In genomic region chr22:39936523-39937145, GRCh38 we compare ENCODE assay signal across 22 cellular contexts. TPM values are rescaled to one million over a fixed set of nuclear protein-coding genes. Genes with fewer than 3 reads are reported as not detected.
A peak's percentile ranks its signal among the peaks of the same experiment; 100 is the strongest.
DNase-seq lines count a peak whose midpoint lies in the region; ATAC-seq, FAIRE-seq and TF ChIP-seq lines count a peak whose summit lies in the region.
"Had no signal": no experiment of that assay in that cellular context is flagged by ENCODE, and none has a peak within 500 bp of the region (broad histone marks: within the 10 kb centered on the region; RNA-seq: fewer than 3 reads in every experiment).

No MANE protein-coding gene starts in this region.

- peaks cover 86% of the 10 kb centered on the region for H3K4me1 Mint-ChIP-seq in activated CD4-positive, alpha-beta T cell treated with anti-CD3 and anti-CD28 coated beads for 36 hours
- peaks cover 72% of the 10 kb centered on the region for H3K4me1 Mint-ChIP-seq in activated T-helper 17 cell treated with anti-CD3 and anti-CD28 coated beads, Interleukin-2, amount 50 U/mL, for 72 hours
- peaks cover 51 to 92% (median 88%) of the 10 kb centered on the region in 4 donors for H3K4me1 Mint-ChIP-seq in naive thymus-derived CD8-positive, alpha-beta T cell

- no peak for TF ChIP-seq POLR2A in GM12891 (IDR thresholded peaks at IDR 0.05; ENCODE audit: low read depth, low read length)

- no peaks in the 10 kb centered on the region for H3K9me3 Mint-ChIP-seq in activated CD4-positive, alpha-beta T cell treated with anti-CD3 and anti-CD28 coated beads for 36 hours (ENCODE audit: low read depth)
- H3K9me3 Mint-ChIP-seq in activated T-helper 17 cell treated with anti-CD3 and anti-CD28 coated beads, Interleukin-2, amount 50 U/mL, for 72 hours, result no peaks in the 10 kb centered on the region
- H3K9me3 Mint-ChIP-seq in naive thymus-derived CD8-positive, alpha-beta T cell, result no peaks in the 10 kb centered on the region

- intact Hi-C loops in activated CD4-positive, alpha-beta T cell treated with anti-CD3 and anti-CD28 coated beads for 36 hours (cut with DNase I, micrococcal nuclease), result loop anchor here in 1 of 2 experiments (5.0 to 10.0 kb wide), 2 partner anchors 86 to 402 kb away; partner anchors contain the start of gene RPS19BP1

- CTCF ChIA-PET in activated CD4-positive, alpha-beta T cell treated with anti-CD3 and anti-CD28 coated beads for 36 hours (lab: Charles Lee), result interaction anchor here (0.5 to 4.3 kb wide), 10 partner anchors 9 to 257 kb away, joined by 3 to 18 read pairs (median 4); no protein-coding TSS in a partner anchor

- no peak for ATAC-seq in activated CD4-positive, alpha-beta T cell treated with anti-CD3 and anti-CD28 coated beads for 36 hours
- no peak for ATAC-seq in activated T-helper 17 cell treated with anti-CD3 and anti-CD28 coated beads, Interleukin-2, amount 50 U/mL, for 72 hours (replicated peaks)
- ATAC-seq in naive thymus-derived CD8-positive, alpha-beta T cell, result no peak
- no peak for ATAC-seq in HG02642 (IDR thresholded peaks at IDR 0.05; ENCODE audit: poor library complexity, unreplicated experiment)
- ATAC-seq: left colon had no signal

- peak overlapping the region; percentile 69 for H3K4me3 Mint-ChIP-seq in activated CD4-positive, alpha-beta T cell treated with anti-CD3 and anti-CD28 coated beads for 36 hours
- H3K4me3 Mint-ChIP-seq in activated T-helper 17 cell treated with anti-CD3 and anti-CD28 coated beads, Interleukin-2, amount 50 U/mL, for 72 hours, result no peak overlapping the region
- peak overlapping the region in 9 of 10 donors; percentile 68 to 94 (median 88) for H3K4me3 Mint-ChIP-seq in naive thymus-derived CD8-positive, alpha-beta T cell

- H3K27ac Mint-ChIP-seq in activated CD4-positive, alpha-beta T cell treated with anti-CD3 and anti-CD28 coated beads for 36 hours, result peak overlapping the region; percentile 92
- H3K27ac Mint-ChIP-seq in activated T-helper 17 cell treated with anti-CD3 and anti-CD28 coated beads, Interleukin-2, amount 50 U/mL, for 72 hours, result peak overlapping the region; percentile 82
- H3K27ac Mint-ChIP-seq in naive thymus-derived CD8-positive, alpha-beta T cell, result peak overlapping the region in 6 of 10 donors; percentile 95 to 99 (median 98)

- no peaks in the 10 kb centered on the region for H3K27me3 Mint-ChIP-seq in activated CD4-positive, alpha-beta T cell treated with anti-CD3 and anti-CD28 coated beads for 36 hours
- no peaks in the 10 kb centered on the region for H3K27me3 Mint-ChIP-seq in activated T-helper 17 cell treated with anti-CD3 and anti-CD28 coated beads, Interleukin-2, amount 50 U/mL, for 72 hours
- no peaks in the 10 kb centered on the region for H3K27me3 Mint-ChIP-seq in naive thymus-derived CD8-positive, alpha-beta T cell

- FAIRE-seq in GM12891 (lab: Jason Lieb, UNC), result peak; percentile 91
- FAIRE-seq: frontal cortex had no signal

- H3K36me3 Mint-ChIP-seq in activated CD4-positive, alpha-beta T cell treated with anti-CD3 and anti-CD28 coated beads for 36 hours (ENCODE audit: low read depth), result no peaks in the 10 kb centered on the region
- H3K36me3 Mint-ChIP-seq in activated T-helper 17 cell treated with anti-CD3 and anti-CD28 coated beads, Interleukin-2, amount 50 U/mL, for 72 hours (ENCODE audit: low read depth), result peaks cover 10% of the 10 kb centered on the region
- peaks cover 3 to 59% (median 7%) of the 10 kb centered on the region in 3 donors for H3K36me3 Mint-ChIP-seq in naive thymus-derived CD8-positive, alpha-beta T cell

- POLR2A ChIA-PET in activated CD4-positive, alpha-beta T cell treated with anti-CD3 and anti-CD28 coated beads for 36 hours (lab: Charles Lee), result interaction anchor here (0.7 to 1.1 kb wide), 2 partner anchors 11 to 30 kb away, joined by 3 to 9 read pairs; no protein-coding TSS in a partner anchor
- POLR2A ChIA-PET in naive thymus-derived CD8-positive, alpha-beta T cell (lab: Charles Lee), result interaction anchor here (0.6 to 4.5 kb wide), 11 partner anchors 12 to 403 kb away, joined by 3 to 109 read pairs (median 12); partner anchors contain the start of gene GRAP2

- peak; percentile 18 for DNase-seq in activated CD4-positive, alpha-beta T cell treated with anti-CD3 and anti-CD28 coated beads for 36 hours
- DNase-seq in activated CD4-positive, alpha-beta T cell treated with anti-CD3 and anti-CD28 coated beads for 48 hours, result no peak
- DNase-seq in GM12891 (ENCODE audit: insufficient read length, low spot score) (no peak), 8988T (no peak), AG20443 (ENCODE audit: low spot score) (no peak)
- DNase-seq in naive thymus-derived CD8-positive, alpha-beta T cell, result peak in 1 of 10 donors; percentile 35
- DNase-seq: ACHN, brain microvascular endothelial cell, Caco-2, left colon, NCI-H2081, NCI-H510A treated with DMSO at 0.1 percent for 48 hours, occipital lobe, OCI-M1, SJCRH30, stomach, T1000 had no signal

TF ChIP-seq in GM12891, 5 proteins besides CTCF, POLR2A, EP300 and RAD21:
- TF ChIP-seq POU2F2 (IDR thresholded peaks at IDR 0.05; ENCODE audit: low read depth, low read length) (no peak), SPI1 (IDR thresholded peaks at IDR 0.05; ENCODE audit: low read depth, low read length) (peak; percentile 60)

RNA-seq across cellular contexts. Expression of gene TMA7B, which starts 23.6 kb away (rescaled TPM):
- total RNA-seq in activated CD4-positive, alpha-beta T cell treated with anti-CD3 and anti-CD28 coated beads for 36 hours, result 1 to 10 TPM in 1 of 2 experiments, under 1 TPM in 1; 0.96 to 1.1 TPM
- polyA plus RNA-seq in GM12891 (2012; ENCODE audit: low read depth, missing spikeins), result 0.06 TPM
- 1 to 10 TPM; 4.0 to 4.4 TPM for total RNA-seq in activated T-helper 17 cell treated with anti-CD3 and anti-CD28 coated beads, Interleukin-2, amount 50 U/mL, for 72 hours
- 10 to 100 TPM; 11.8 to 14.2 TPM for total RNA-seq in naive thymus-derived CD8-positive, alpha-beta T cell
- polyA plus RNA-seq in naive thymus-derived CD8-positive, alpha-beta T cell, result 1 to 10 TPM; 1.5 to 3.5 (median 2.8) TPM
- total RNA-seq: Caco-2, frontal cortex, left colon, occipital lobe, right atrium auricular region had no signal
- polyA plus RNA-seq: stomach had no signal

RNA-seq across cellular contexts. Expression of gene GRAP2, which starts 35.8 kb away (rescaled TPM):
- total RNA-seq in activated CD4-positive, alpha-beta T cell treated with anti-CD3 and anti-CD28 coated beads for 36 hours, result 10 to 100 TPM; 40.6 to 45.5 TPM
- polyA plus RNA-seq in GM12891 (2012; ENCODE audit: low read depth, missing spikeins), result 1.6 TPM
- total RNA-seq in activated T-helper 17 cell treated with anti-CD3 and anti-CD28 coated beads, Interleukin-2, amount 50 U/mL, for 72 hours, result 10 to 100 TPM; 50.7 to 94.2 TPM
- 100 to 1,000 TPM; 202 TPM for total RNA-seq in naive thymus-derived CD8-positive, alpha-beta T cell
- polyA plus RNA-seq in naive thymus-derived CD8-positive, alpha-beta T cell, result 100 to 1,000 TPM in 2 of 3 donors, 10 to 100 TPM in 1; 88.3 to 176 (median 133) TPM
- total RNA-seq: Caco-2, SJCRH30 had no signal

RNA-seq across cellular contexts. Expression of gene ENTHD1, which starts 43.1 kb away (rescaled TPM):
- total RNA-seq in activated CD4-positive, alpha-beta T cell treated with anti-CD3 and anti-CD28 coated beads for 36 hours, result under 1 TPM; 0.59 to 0.70 TPM
- 0.08 TPM for polyA plus RNA-seq in GM12891 (2012; ENCODE audit: low read depth, missing spikeins)
- 1 to 10 TPM in 1 of 2 donors, under 1 TPM in 1; 0.58 to 1.2 TPM for total RNA-seq in activated T-helper 17 cell treated with anti-CD3 and anti-CD28 coated beads, Interleukin-2, amount 50 U/mL, for 72 hours
- total RNA-seq in naive thymus-derived CD8-positive, alpha-beta T cell, result under 1 TPM; 0.26 to 0.36 TPM
- under 1 TPM; 0.20 to 0.41 (median 0.38) TPM for polyA plus RNA-seq in naive thymus-derived CD8-positive, alpha-beta T cell
- total RNA-seq: Caco-2, left colon, right atrium auricular region, SJCRH30, stomach, vagina had no signal
- polyA plus RNA-seq: stomach had no signal

RNA-seq across cellular contexts. Expression of gene FAM83F, which starts 58.1 kb away (rescaled TPM):
- total RNA-seq in activated CD4-positive, alpha-beta T cell treated with anti-CD3 and anti-CD28 coated beads for 36 hours, result under 1 TPM; 0.49 to 0.91 TPM
- 0.01 TPM for polyA plus RNA-seq in GM12891 (2012; ENCODE audit: low read depth, missing spikeins)
- 1 to 10 TPM in 1 of 2 donors, under 1 TPM in 1; 0.37 to 1.3 TPM for total RNA-seq in activated T-helper 17 cell treated with anti-CD3 and anti-CD28 coated beads, Interleukin-2, amount 50 U/mL, for 72 hours
- total RNA-seq in naive thymus-derived CD8-positive, alpha-beta T cell, result 1 to 10 TPM in 1 of 2 experiments, under 1 TPM in 1; 0.41 to 1.2 TPM
- under 1 TPM in 2 of 3 donors, not detected in 1; 0.01 to 0.02 TPM for polyA plus RNA-seq in naive thymus-derived CD8-positive, alpha-beta T cell
- total RNA-seq: SJCRH30 had no signal
